10 cellular contexts compared by ENCODE assay signal in the genomic region with DNA sequence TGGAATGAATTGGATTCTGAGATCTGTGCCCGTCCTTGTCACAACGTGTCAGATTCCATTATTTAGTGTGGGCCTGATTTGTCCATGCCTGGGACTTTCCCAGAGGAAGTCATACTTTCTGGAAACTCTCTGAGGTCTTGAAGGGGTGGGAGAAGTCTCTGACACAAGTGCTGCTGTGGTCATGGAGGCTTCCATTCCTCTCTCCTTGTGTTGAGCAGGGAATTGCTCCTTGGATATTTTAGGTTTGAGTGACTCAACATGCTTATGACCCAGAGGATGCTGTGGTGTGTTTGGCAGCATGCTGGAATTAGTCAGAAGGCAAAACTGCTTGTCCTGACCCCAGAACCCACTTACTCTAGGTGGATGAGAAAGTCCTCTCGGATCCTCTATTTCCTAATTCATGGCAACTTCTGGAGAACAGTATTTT.
DNase-seq lines count a peak whose midpoint lies in the region; TF ChIP-seq lines count a peak whose summit lies in the region.
"Had no signal": no experiment of that assay in that cellular context is flagged by ENCODE, and none has a peak within 500 bp of the region (broad histone marks: within the 10 kb centered on the region; RNA-seq: fewer than 3 reads in every experiment).

No MANE protein-coding gene starts in this region.

- POLR2A ChIA-PET in PC-9 (lab: Charles Lee; ENCODE audit: unreplicated experiment), result no interaction called here

- no peak overlapping the region for H3K4me3 Mint-ChIP-seq in neural crest cell
- no peak overlapping the region for H3K4me3 Mint-ChIP-seq in type B pancreatic cell

- H4K20me1 ChIP-seq in PC-9 (ENCODE audit: insufficient read depth), result no peaks in the 10 kb centered on the region

- CTCF ChIA-PET in PC-9 (lab: Charles Lee), result no interaction called here

- H3K36me3 Mint-ChIP-seq in neural crest cell (ENCODE audit: low read depth) (peaks cover 5% of the 10 kb centered on the region), type B pancreatic cell (peaks cover 20% of the 10 kb centered on the region)

- H3K79me2 ChIP-seq in PC-9 (ENCODE audit: low read depth), result peaks cover 19% of the 10 kb centered on the region; the same call in 1 of the 2 replicates

- H2AFZ ChIP-seq in PC-9, result no peak overlapping the region

- DNase-seq in AG09309 (ENCODE audit: low read depth) (peak; percentile 99), PC-9 (peak in 1 of 2 experiments; percentile 65), epithelial cell of prostate (ENCODE audit: low read depth, low spot score) (peak; percentile 75), neural crest cell (ENCODE audit: low read depth, low spot score) (no peak), prostate gland (ENCODE audit: low spot score) (no peak), type B pancreatic cell (ENCODE audit: extremely low spot score, unreplicated experiment) (no peak), NCI-H510A treated with DMSO at 0.1 percent for 48 hours (lab: John Stamatoyannopoulos, UW) (no peak)
- DNase-seq in effector CD8-positive, alpha-beta T cell (lab: John Stamatoyannopoulos, UW), result no peak
- DNase-seq: GF-D8, NCI-H526 had no signal

- H3K9me3 ChIP-seq in PC-9 (ENCODE audit: insufficient read depth, low read depth) (no peaks in the 10 kb centered on the region), prostate gland (no peaks in the 10 kb centered on the region)

- peaks cover 3% of the 10 kb centered on the region for H3K9me3 Mint-ChIP-seq in neural crest cell
- H3K9me3 Mint-ChIP-seq in type B pancreatic cell, result no peaks in the 10 kb centered on the region

- peaks cover 7% of the 10 kb centered on the region; the same call in 1 of the 2 replicates for H3F3A ChIP-seq in PC-9 (ENCODE audit: insufficient read depth, low read depth)

- intact Hi-C loops in PC-9 (cut with micrococcal nuclease; ENCODE audit: unreplicated experiment) (no loop called here), prostate gland (cut with DNase I) (no loop called here)

- TF ChIP-seq POLR2A in prostate gland (IDR thresholded peaks at IDR 0.05), result no peak

- TF ChIP-seq CTCF in AG09309 (IDR thresholded peaks at IDR 0.05; ENCODE audit: control insufficient read depth, insufficient read depth, low read depth, low read length, missing control alignments), result no peak
- TF ChIP-seq CTCF in PC-9 (conservative IDR thresholded peaks at IDR 0.05), result no peak
- TF ChIP-seq CTCF in neural crest cell (conservative IDR thresholded peaks at IDR 0.05), result no peak
- TF ChIP-seq CTCF in prostate gland (IDR thresholded peaks at IDR 0.05), result no peak
- no peak for TF ChIP-seq CTCF in type B pancreatic cell (conservative IDR thresholded peaks at IDR 0.05)

- WGBS in prostate gland, result 50% methylated on average over 3 of the region's 3 CpGs

- H3K36me3 ChIP-seq in PC-9 (ENCODE audit: low read depth), result no peaks in the 10 kb centered on the region; the same call in 1 of the 2 replicates
- no peaks in the 10 kb centered on the region for H3K36me3 ChIP-seq in prostate gland

- H3K27ac Mint-ChIP-seq in neural crest cell (ENCODE audit: unreplicated experiment) (peak overlapping the region; percentile 65), type B pancreatic cell (no peak overlapping the region)

- H3K4me1 ChIP-seq in PC-9 (replicated peaks; ENCODE audit: insufficient read depth), result peaks cover 12% of the 10 kb centered on the region
- H3K4me1 ChIP-seq in prostate gland (replicated peaks), result no peaks in the 10 kb centered on the region

- H3K4me3 ChIP-seq in AG09309 (ENCODE audit: control insufficient read depth, low read depth, low read length) (no peak overlapping the region), PC-9 (no peak overlapping the region), prostate gland (no peak overlapping the region)

- no peaks in the 10 kb centered on the region for H3K9me2 ChIP-seq in PC-9 (ENCODE audit: insufficient read depth)

- H3K27me3 Mint-ChIP-seq in neural crest cell (ENCODE audit: low read depth) (no peaks in the 10 kb centered on the region), type B pancreatic cell (no peaks in the 10 kb centered on the region)

- peak overlapping the region; percentile 11 for H3K4me2 ChIP-seq in PC-9

- H3K27me3 ChIP-seq in PC-9 (ENCODE audit: insufficient read depth, low read depth), result no peaks in the 10 kb centered on the region
- no peaks in the 10 kb centered on the region for H3K27me3 ChIP-seq in prostate gland (replicated peaks; ENCODE audit: insufficient read depth)

- 0 out of 2 replicates have a peak overlapping the region, but pooled peaks have one; percentile 11 for H3K27ac ChIP-seq in PC-9
- H3K27ac ChIP-seq in epithelial cell of prostate, result peak overlapping the region; percentile 34
- peak overlapping the region in 1 of 2 donors; percentile 6 for H3K27ac ChIP-seq in prostate gland

- no TSS peak for BruUV-seq in PC-9 (replicated peaks; lab: Mats Ljungman, UMichigan)

- H3K4me1 Mint-ChIP-seq in neural crest cell (peaks cover 53% of the 10 kb centered on the region), type B pancreatic cell (ENCODE audit: unreplicated experiment) (peaks cover 36% of the 10 kb centered on the region)

Comparison
In these comparisons a context has a peak if more than half of its experiments do, and no peak if none do; other contexts are left out.
1. DNase-seq: peak in AG09309 (single experiment) and epithelial cell of prostate (single experiment); none in neural crest cell (single experiment), prostate gland (single experiment), type B pancreatic cell (single experiment), NCI-H510A treated with DMSO at 0.1 percent for 48 hours (single experiment) and effector CD8-positive, alpha-beta T cell (single experiment).